In the genomic region with DNA sequence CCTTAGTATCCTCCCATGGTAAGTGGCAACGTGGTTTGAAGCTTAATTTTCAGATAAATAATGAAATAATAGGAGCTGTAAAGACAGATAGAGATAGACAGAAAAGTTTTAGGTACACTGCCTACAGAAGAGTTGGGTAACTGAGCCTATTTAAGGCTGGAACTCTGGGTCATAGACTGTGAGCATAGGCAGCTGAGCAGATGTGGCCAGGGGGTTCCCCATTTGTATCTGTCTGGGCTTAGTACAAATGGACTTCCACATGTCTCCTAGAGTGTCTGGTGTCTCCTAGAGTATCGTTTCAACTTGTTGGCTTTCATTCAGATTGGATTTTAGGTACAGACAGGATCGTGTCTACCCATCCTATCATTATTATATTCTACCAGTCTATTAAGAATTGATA, we compare ENCODE assay signal across 20 cellular contexts.
"Had no signal": no experiment of that assay in that cellular context is flagged by ENCODE, and none has a peak within 500 bp of the region (broad histone marks: within the 10 kb centered on the region; RNA-seq: fewer than 3 reads in every experiment).

No MANE protein-coding gene starts in this region.

- H3K36me3 ChIP-seq: esophagus squamous epithelium, gastrocnemius medialis, heart right ventricle, left lung, lower lobe of right lung had no signal

- ATAC-seq: gastrocnemius medialis; heart right ventricle; left cardiac atrium; left lung; left ventricle myocardium superior; lower lobe of right lung; naive thymus-derived CD4-positive, alpha-beta T cell had no signal

- H3K9me3 ChIP-seq: gastrocnemius medialis, lower lobe of right lung had no signal

- H3K27ac ChIP-seq: coronary artery, dorsolateral prefrontal cortex, esophagus squamous epithelium, gastrocnemius medialis, heart right ventricle, left lung, lower lobe of right lung had no signal

- H3K36me3 Mint-ChIP-seq: naive thymus-derived CD4-positive, alpha-beta T cell had no signal

- H3K4me1 ChIP-seq: esophagus squamous epithelium, gastrocnemius medialis, heart right ventricle, left lung, lower lobe of right lung had no signal

- H3K4me3 Mint-ChIP-seq: naive thymus-derived CD4-positive, alpha-beta T cell had no signal

- H3K4me1 Mint-ChIP-seq: naive thymus-derived CD4-positive, alpha-beta T cell had no signal

- H3K4me3 ChIP-seq: coronary artery, dorsolateral prefrontal cortex, esophagus squamous epithelium, gastrocnemius medialis, heart right ventricle, left lung, lower lobe of right lung had no signal

- H3K27me3 ChIP-seq: esophagus squamous epithelium, gastrocnemius medialis, heart right ventricle, left lung had no signal

- H3K27ac Mint-ChIP-seq: naive thymus-derived CD4-positive, alpha-beta T cell had no signal

- DNase-seq: dermis blood vessel endothelial cell; dorsolateral prefrontal cortex; effector CD4-positive, alpha-beta T cell; effector memory CD4-positive, alpha-beta T cell; esophagus squamous epithelium; foreskin fibroblast; foreskin melanocyte; gastrocnemius medialis; glutamatergic neuron; head of caudate nucleus; heart right ventricle; hippocampal formation; left cardiac atrium; left lung; left ventricle myocardium superior; lower lobe of right lung; mesendoderm; midbrain; naive thymus-derived CD4-positive, alpha-beta T cell had no signal
